In genomic region chr6:56954389-56955170, GRCh38 we compare ENCODE assay signal across 8 cellular contexts. TPM values are rescaled to one million over a fixed set of nuclear protein-coding genes. Genes with fewer than 3 reads are reported as not detected.
DNase-seq lines count a peak whose midpoint lies in the region; ATAC-seq and TF ChIP-seq lines count a peak whose summit lies in the region.

Gene BEND6 (plus strand): TSS chr6:56955107. CDS start chr6:56981811, 26,704 bp downstream.

- CTCF ChIA-PET in IMR-90 (lab: Yijun Ruan, JAX): interaction anchor here (0.6 to 1.3 kb wide), 11 partner anchors 20 to 361 kb away, joined by 3 to 10 read pairs (median 3); no protein-coding TSS in a partner anchor

- peak; percentile 10; the same call in 1 of the 2 replicates for TF ChIP-seq RAD21 in IMR-90 (IDR thresholded peaks at IDR 0.05; ENCODE audit: low read length)

- peak within 1 kb of the TSS; percentile 93 for H3K4me3 Mint-ChIP-seq in T-helper 1 cell treated with Interleukin-12 subunit alpha and Interleukin-12 subunit beta and Interleukin-4 antibody, amounts not matched to agents 30 μg/mL and 1 μg/mL, for 36 hours

- no peaks in the 10 kb centered on the region for H3K9me3 Mint-ChIP-seq in T-helper 1 cell treated with Interleukin-12 subunit alpha and Interleukin-12 subunit beta and Interleukin-4 antibody, amounts not matched to agents 30 μg/mL and 1 μg/mL, for 36 hours

- H3K79me1 ChIP-seq in IMR-90 (ENCODE audit: low read depth in 1 of 2, low read length in 2 of 2): peaks cover 15 to 59% of the 10 kb centered on the region in 2 experiments

- POLR2A ChIA-PET in IMR-90 (lab: Charles Lee; ENCODE audit: unreplicated experiment): interaction anchor here (0.6 kb wide), 1 partner anchor 52 kb away, joined by 3 read pairs; no protein-coding TSS in a partner anchor

- H3K4ac ChIP-seq in IMR-90 (ENCODE audit: low read depth, low read length): peak within 1 kb of the TSS; percentile 89

- H3K4me1 Mint-ChIP-seq in T-helper 1 cell treated with Interleukin-12 subunit alpha and Interleukin-12 subunit beta and Interleukin-4 antibody, amounts not matched to agents 30 μg/mL and 1 μg/mL, for 36 hours (ENCODE audit: low read depth): peaks cover 16% of the 10 kb centered on the region

- H3K56ac ChIP-seq in IMR-90 (ENCODE audit: extremely low read depth, insufficient read depth, low read length): peak within 1 kb of the TSS; percentile 86

- H4K91ac ChIP-seq in IMR-90 (ENCODE audit: insufficient read depth, low read depth, low read length): peak within 1 kb of the TSS; percentile 97

- H4K20me1 ChIP-seq in IMR-90 (ENCODE audit: insufficient read depth, low read length): no peaks in the 10 kb centered on the region; the same call in 1 of the 2 replicates

- in situ Hi-C loops in IMR-90 (cut with MboI; ENCODE audit: low sequenced_read_pairs): no loop called here

- dilution Hi-C loops in IMR-90 (cut with HindIII; ENCODE audit: low sequenced_read_pairs, unreplicated experiment): no loop called here

- TF ChIP-seq POLR2A in IMR-90 (IDR thresholded peaks at IDR 0.05; ENCODE audit: low read depth, low read length): peak; percentile 80

- peak within 1 kb of the TSS; percentile 94 for H2AK9ac ChIP-seq in IMR-90 (replicated peaks; ENCODE audit: low read depth, low read length, poor library complexity)

- peak within 1 kb of the TSS; percentile 82 for H2BK120ac ChIP-seq in IMR-90 (ENCODE audit: low read depth, low read length)

- 1% methylated on average over 21 of the region's 111 CpGs; no CpG with 5 or more reads in 1 of the 2 experiments for WGBS in IMR-90 (ENCODE audit: extremely low coverage in 2 of 2, insufficient read length in 1 of 2), 2 experiments

- peak within 1 kb of the TSS; percentile 80; the same call in 2 of the 3 replicates for H2BK15ac ChIP-seq in IMR-90 (ENCODE audit: low read depth, low read length)

- peak; percentile 52 to 65 for DNase-seq in NCI-H2081 (lab: John Stamatoyannopoulos, UW)
- no peak for DNase-seq in NCI-H2081 treated with DMSO at 0.1 percent for 48 hours (lab: John Stamatoyannopoulos, UW)
- peak; percentile 87 for DNase-seq in IMR-90
- no peak for DNase-seq in left lobe of liver (ENCODE audit: low spot score)
- peak; percentile 32 for DNase-seq in stimulated activated CD4-positive, alpha-beta T cell treated with anti-CD3 and anti-CD28 coated beads, Interleukin-2, amount 100 ng/mL, for 4 hours (ENCODE audit: low read depth)

- peak within 1 kb of the TSS; percentile 85 for H2BK5ac ChIP-seq in IMR-90 (ENCODE audit: low read depth, low read length, poor library complexity, severe bottlenecking)

- H3K36me3 ChIP-seq in IMR-90 (ENCODE audit: control insufficient read depth, insufficient read depth, low read length): peaks cover 3% of the 10 kb centered on the region; the same call in 1 of the 2 replicates

- H3K27ac Mint-ChIP-seq in T-helper 1 cell treated with Interleukin-12 subunit alpha and Interleukin-12 subunit beta and Interleukin-4 antibody, amounts not matched to agents 30 μg/mL and 1 μg/mL, for 36 hours: peak within 1 kb of the TSS; percentile 70

- no peaks in the 10 kb centered on the region for H3K9me1 ChIP-seq in IMR-90 (ENCODE audit: insufficient read depth, low read length)

- H3K18ac ChIP-seq in IMR-90 (ENCODE audit: low read depth, low read length): peak within 1 kb of the TSS; percentile 84

- peak within 1 kb of the TSS; percentile 96 for H3K9ac ChIP-seq in IMR-90 (ENCODE audit: low read depth, low read length)

- peaks cover 11% of the 10 kb centered on the region for H3K4me1 ChIP-seq in IMR-90 (ENCODE audit: control insufficient read depth, insufficient read depth, low read length)

- peaks cover 73% of the 10 kb centered on the region for H3K27me3 Mint-ChIP-seq in T-helper 1 cell treated with Interleukin-12 subunit alpha and Interleukin-12 subunit beta and Interleukin-4 antibody, amounts not matched to agents 30 μg/mL and 1 μg/mL, for 36 hours (ENCODE audit: low read depth)

- H3K36me3 Mint-ChIP-seq in T-helper 1 cell treated with Interleukin-12 subunit alpha and Interleukin-12 subunit beta and Interleukin-4 antibody, amounts not matched to agents 30 μg/mL and 1 μg/mL, for 36 hours (ENCODE audit: low read depth): peaks cover 1% of the 10 kb centered on the region

- H4K8ac ChIP-seq in IMR-90 (ENCODE audit: low read depth in 2 of 2, low read length in 2 of 2): peak within 1 kb of the TSS; percentile 75 to 84

- no TSS peak for BruUV-seq in IMR-90 (replicated peaks; lab: Mats Ljungman, UMichigan)

- no peaks in the 10 kb centered on the region for H3K9me3 ChIP-seq in IMR-90 (ENCODE audit: control insufficient read depth, insufficient read depth, low read length)

- intact Hi-C loops in IMR-90 (cut with micrococcal nuclease): loop anchor here (1.0 to 10.0 kb wide), 6 partner anchors 50 to 362 kb away; partner anchors contain the start of genes BAG2, DST and KIAA1586

- H3K27ac ChIP-seq in IMR-90 (ENCODE audit: insufficient read depth, low read length): peak within 1 kb of the TSS; percentile 94
- H3K27ac ChIP-seq in cingulate gyrus (ENCODE audit: low read depth, low read length): peak within 1 kb of the TSS; percentile 78

- no peak for TF ChIP-seq CTCF in IMR-90 (conservative IDR thresholded peaks at IDR 0.05; ENCODE audit: low read depth, low read length)

- peak; percentile 25 for ATAC-seq in GM21717 (IDR thresholded peaks at IDR 0.05; ENCODE audit: unreplicated experiment)
- ATAC-seq in IMR-90 (ENCODE audit: low read depth): peak; percentile 78
- peak; percentile 36 for ATAC-seq in left lobe of liver

- peak within 1 kb of the TSS; percentile 83 for H3K23ac ChIP-seq in IMR-90 (ENCODE audit: low read depth, low read length)

- H4K5ac ChIP-seq in IMR-90 (ENCODE audit: low read depth, low read length): peak within 1 kb of the TSS; percentile 62

- H3K27me3 ChIP-seq in IMR-90 (ENCODE audit: control insufficient read depth, insufficient read depth, low read length): no peaks in the 10 kb centered on the region

- peak within 1 kb of the TSS; percentile 71 for H2AK5ac ChIP-seq in IMR-90 (ENCODE audit: low read depth, low read length)

- H2AFZ ChIP-seq in IMR-90 (replicated peaks; ENCODE audit: low read length, poor library complexity): peak within 1 kb of the TSS; percentile 93

- H3K4me2 ChIP-seq in IMR-90 (ENCODE audit: low read depth, low read length): peak within 1 kb of the TSS; percentile 90

- peak within 1 kb of the TSS; percentile 88 for H3K4me3 ChIP-seq in IMR-90 (ENCODE audit: insufficient read depth, low read depth, low read length)

- peak within 1 kb of the TSS; percentile 75; the same call in 1 of the 2 replicates for H2BK20ac ChIP-seq in IMR-90 (ENCODE audit: low read depth, low read length)

- peak within 1 kb of the TSS; percentile 84 for H3K14ac ChIP-seq in IMR-90 (replicated peaks; ENCODE audit: low read depth, low read length)

TF ChIP-seq in IMR-90, 13 proteins besides CTCF, POLR2A, EP300 and RAD21:
- TF ChIP-seq BHLHE40 (IDR thresholded peaks at IDR 0.05; ENCODE audit: low read depth, low read length) (peak; percentile 82), CEBPB (IDR thresholded peaks at IDR 0.05; ENCODE audit: low read depth, low read length) (no peak), CHD1 (IDR thresholded peaks at IDR 0.05; ENCODE audit: low read depth, low read length) (no peak), SMC3 (IDR thresholded peaks at IDR 0.05; ENCODE audit: low read depth, low read length) (0 out of 2 replicates have a peak, but pooled peaks have one; percentile 8), ELK1 (IDR thresholded peaks at IDR 0.05; ENCODE audit: borderline replicate concordance, low read depth, low read length) (no peak), MXI1 (IDR thresholded peaks at IDR 0.05; ENCODE audit: borderline replicate concordance, low read depth, low read length) (peak; percentile 63; the same call in 1 of the 2 replicates), RFX5 (IDR thresholded peaks at IDR 0.05; ENCODE audit: low read depth, low read length) (no peak), RCOR1 (IDR thresholded peaks at IDR 0.05; ENCODE audit: insufficient replicate concordance, low read length) (no peak), USF2 (IDR thresholded peaks at IDR 0.05; ENCODE audit: low read depth, low read length) (peak; percentile 44; the same call in 1 of the 2 replicates), NFE2L2 (IDR thresholded peaks at IDR 0.05; ENCODE audit: low read depth, low read length) (peak; percentile 88), FOS (IDR thresholded peaks at IDR 0.05; ENCODE audit: low read depth, low read length) (peak; percentile 60; the same call in 1 of the 2 replicates), MAFK (IDR thresholded peaks at IDR 0.05; ENCODE audit: low read depth, low read length) (peak; percentile 17; the same call in 1 of the 2 replicates), MAZ (IDR thresholded peaks at IDR 0.05; ENCODE audit: borderline replicate concordance, low read depth, low read length) (peak; percentile 77; the same call in 1 of the 2 replicates)
TF ChIP-seq in IMR-90: peak in this region for 8.

RNA-seq across cellular contexts. Expression of gene BEND6, which starts in this region (rescaled TPM):
- total RNA-seq in IMR-90 (2012; rRNA removed) (9.7 and 10.6 TPM in 2 replicates), left lobe of liver (not detected)
- polyA plus RNA-seq in IMR-90 (2012; rRNA removed): 4.0 and 4.1 TPM in 2 replicates
- 1.1 TPM in 2 replicates for polyA plus RNA-seq in IMR-90 (2012; cell fraction: cytosol; rRNA removed)
- polyA plus RNA-seq in IMR-90 (2012; cell fraction: nucleus; rRNA removed; ENCODE audit: low replicate concordance): 0.66 and 5.0 TPM in 2 replicates

Comparison
In these comparisons a context has a peak if more than half of its experiments do, and no peak if none do; other contexts are left out.
1. DNase-seq: peak in NCI-H2081 (2 of 2), IMR-90 (single experiment) and stimulated activated CD4-positive, alpha-beta T cell treated with anti-CD3 and anti-CD28 coated beads, Interleukin-2, amount 100 ng/mL, for 4 hours (single experiment); none in NCI-H2081 treated with DMSO at 0.1 percent for 48 hours (single experiment) and left lobe of liver (single experiment).
2. Peak in ATAC-seq in left lobe of liver; RNA of the gene not detected or under 1 TPM.
3. ATAC-seq: peak in every context shown above with its lines; median percentile 78 in IMR-90; 36 in left lobe of liver; 25 in GM21717.